27 cellular contexts compared by ENCODE assay signal in the genomic region with DNA sequence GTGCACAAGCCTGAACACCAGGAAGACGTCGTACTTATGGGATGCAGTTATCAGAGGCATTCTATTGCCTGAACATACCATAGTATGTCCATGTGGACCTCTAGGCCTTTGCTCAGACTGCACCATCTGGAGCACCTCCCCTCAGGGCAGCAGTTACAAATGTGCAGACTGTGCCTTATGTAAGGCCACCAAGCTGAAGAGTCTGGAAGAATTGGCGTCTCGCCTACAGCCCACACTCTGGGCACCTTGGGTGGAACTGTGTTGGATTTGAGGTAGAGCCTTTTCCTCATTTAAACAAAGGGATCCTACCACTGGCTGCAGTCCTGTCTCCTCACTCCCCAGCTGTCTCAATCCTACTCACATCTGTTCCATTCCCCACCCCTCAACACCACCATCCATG.
"Had no signal": no experiment of that assay in that cellular context is flagged by ENCODE, and none has a peak within 500 bp of the region (broad histone marks: within the 10 kb centered on the region; RNA-seq: fewer than 3 reads in every experiment).

No MANE protein-coding gene starts in this region.

- H3K36me3 ChIP-seq: brain microvascular endothelial cell, heart left ventricle, pancreas, prostate gland, thyroid gland had no signal

- DNase-seq: activated B cell treated with CpG ODN at 0.5 μM for 24 hours; activated CD4-positive, alpha-beta T cell treated with anti-CD3 and anti-CD28 coated beads for 36 hours; activated CD8-positive, alpha-beta memory T cell treated with anti-CD3 and anti-CD28 coated beads, Interleukin-2, amount 10 ng/mL, durations not matched to agents 7 days and 5 days; activated CD8-positive, alpha-beta T cell treated with anti-CD3 and anti-CD28 coated beads, Interleukin-2, amount 10 ng/mL, durations not matched to agents 7 days and 5 days; activated effector memory CD4-positive, alpha-beta T cell treated with anti-CD3 and anti-CD28 coated beads, Interleukin-2, amount 50 U/mL, for 16 hours; activated naive CD4-positive, alpha-beta T cell treated with anti-CD3 and anti-CD28 coated beads, Interleukin-2, amount 10 ng/mL, durations not matched to agents 7 days and 5 days; activated naive CD8-positive, alpha-beta T cell treated with anti-CD3 and anti-CD28 coated beads, Interleukin-2, amount 10 ng/mL, durations not matched to agents 7 days and 5 days; brain microvascular endothelial cell; cortex of kidney; effector memory CD8-positive, alpha-beta T cell; foreskin fibroblast; heart left ventricle; hypothalamus; immature natural killer cell; kidney; left colon; mammary epithelial cell; nephron progenitor cell; pancreas; retina; small intestine; stimulated activated CD4-positive, alpha-beta T cell treated with anti-CD3 and anti-CD28 coated beads, Interleukin-4, amount 100 ng/mL, for 24 hours; stimulated activated naive CD8-positive, alpha-beta T cell treated with anti-CD3 and anti-CD28 coated beads, Interleukin-15, amount 100 ng/mL, for 72 hours; substantia nigra; T-helper 1 cell; thyroid gland had no signal

- H3K4me3 ChIP-seq: heart left ventricle, pancreas, prostate gland, thyroid gland had no signal

- H3K27me3 ChIP-seq: brain microvascular endothelial cell, heart left ventricle, pancreas, thyroid gland had no signal

- H3K27ac ChIP-seq: brain microvascular endothelial cell, heart left ventricle, pancreas, prostate gland, thyroid gland had no signal

- H3K9me3 ChIP-seq: heart left ventricle, pancreas, prostate gland, thyroid gland had no signal

- H3K4me1 ChIP-seq: prostate gland had no signal
